ENCODE assay signal across 24 cellular contexts in the genomic region with DNA sequence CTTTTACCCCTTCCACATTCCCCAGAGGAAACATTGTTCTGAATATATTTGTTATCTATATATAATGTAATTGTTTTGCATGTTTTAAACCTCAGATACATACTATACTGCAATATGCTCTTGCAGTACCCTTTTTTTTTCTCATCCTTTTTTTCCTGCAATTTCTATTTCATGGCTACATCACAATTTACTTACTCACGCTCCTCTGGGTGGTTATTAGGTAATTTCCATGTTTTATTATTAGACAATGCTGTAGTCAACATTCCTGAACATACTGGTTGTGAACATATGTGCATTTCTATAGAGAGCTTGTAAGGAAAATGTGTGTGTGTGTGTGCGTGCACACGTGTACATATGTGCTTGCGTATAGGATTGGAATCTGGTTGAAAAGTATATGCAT.
"Had no signal": no experiment of that assay in that cellular context is flagged by ENCODE, and none has a peak within 500 bp of the region (broad histone marks: within the 10 kb centered on the region; RNA-seq: fewer than 3 reads in every experiment).

No MANE protein-coding gene starts in this region.

- H3K27me3 ChIP-seq: gastroesophageal sphincter, heart left ventricle, neutrophil, pancreas, upper lobe of left lung had no signal

- H3K27ac ChIP-seq: cardiac muscle cell, lower lobe of right lung, pancreas, psoas muscle, upper lobe of left lung had no signal

- ATAC-seq: activated CD4-positive, alpha-beta T cell treated with anti-CD3 and anti-CD28 coated beads for 36 hours; activated T-cell treated with anti-CD3 and anti-CD28 coated beads, Interleukin-2, amount 50 U/mL, for 4 hours; gastroesophageal sphincter; lower lobe of right lung; naive thymus-derived CD4-positive, alpha-beta T cell; pancreas; psoas muscle; stimulated activated naive CD8-positive, alpha-beta T cell treated with anti-CD3 and anti-CD28 coated beads, Interleukin-15, Interleukin-2, amounts not matched to agents 100 U/mL and 50 U/mL, for 24 hours had no signal

- DNase-seq: activated B cell treated with CpG ODN at 0.5 μM for 24 hours; activated CD4-positive, alpha-beta T cell treated with anti-CD3 and anti-CD28 coated beads for 36 hours; activated CD4-positive, alpha-beta T cell treated with anti-CD3 and anti-CD28 coated beads, Interleukin-2, amount 50 U/mL, for 48 hours; activated CD8-positive, alpha-beta memory T cell treated with anti-CD3 and anti-CD28 coated beads, Interleukin-2, amount 50 U/mL, for 48 hours; activated naive CD4-positive, alpha-beta T cell treated with Interleukin-2 at 50 U/mL for 16 hours; activated naive CD8-positive, alpha-beta T cell treated with anti-CD3 and anti-CD28 coated beads, Interleukin-2, amount 10 ng/mL, durations not matched to agents 7 days and 5 days; activated T-cell treated with anti-CD3 and anti-CD28 coated beads, Interleukin-2, amount 50 U/mL, for 4 hours; amygdala; dermis blood vessel endothelial cell; effector CD8-positive, alpha-beta T cell; heart left ventricle; kidney; lower lobe of right lung; naive thymus-derived CD4-positive, alpha-beta T cell; pancreas; psoas muscle; right cardiac atrium; stimulated activated CD4-positive, alpha-beta T cell treated with anti-CD3 and anti-CD28 coated beads, Interleukin-12 subunit alpha, Interleukin-12 subunit beta, amount 100 ng/mL, for 4 hours; stimulated activated CD4-positive, alpha-beta T cell treated with anti-CD3 and anti-CD28 coated beads, Interleukin-4, amount 100 ng/mL, for 4 hours; stimulated activated naive CD8-positive, alpha-beta T cell treated with anti-CD3 and anti-CD28 coated beads, Interleukin-15, Interleukin-2, amounts not matched to agents 100 U/mL and 50 U/mL, for 24 hours; upper lobe of left lung had no signal

- H3K36me3 ChIP-seq: cardiac muscle cell, gastroesophageal sphincter, heart left ventricle, lower lobe of right lung, neutrophil, pancreas, upper lobe of left lung had no signal

- H3K4me3 ChIP-seq: cardiac muscle cell, gastroesophageal sphincter, lower lobe of right lung, pancreas, psoas muscle, upper lobe of left lung had no signal

- H3K9me3 ChIP-seq: gastroesophageal sphincter, heart left ventricle, lower lobe of right lung, neutrophil, pancreas, psoas muscle, upper lobe of left lung had no signal
